Comparison of ENCODE assay signal across 11 cellular contexts in the genomic region with DNA sequence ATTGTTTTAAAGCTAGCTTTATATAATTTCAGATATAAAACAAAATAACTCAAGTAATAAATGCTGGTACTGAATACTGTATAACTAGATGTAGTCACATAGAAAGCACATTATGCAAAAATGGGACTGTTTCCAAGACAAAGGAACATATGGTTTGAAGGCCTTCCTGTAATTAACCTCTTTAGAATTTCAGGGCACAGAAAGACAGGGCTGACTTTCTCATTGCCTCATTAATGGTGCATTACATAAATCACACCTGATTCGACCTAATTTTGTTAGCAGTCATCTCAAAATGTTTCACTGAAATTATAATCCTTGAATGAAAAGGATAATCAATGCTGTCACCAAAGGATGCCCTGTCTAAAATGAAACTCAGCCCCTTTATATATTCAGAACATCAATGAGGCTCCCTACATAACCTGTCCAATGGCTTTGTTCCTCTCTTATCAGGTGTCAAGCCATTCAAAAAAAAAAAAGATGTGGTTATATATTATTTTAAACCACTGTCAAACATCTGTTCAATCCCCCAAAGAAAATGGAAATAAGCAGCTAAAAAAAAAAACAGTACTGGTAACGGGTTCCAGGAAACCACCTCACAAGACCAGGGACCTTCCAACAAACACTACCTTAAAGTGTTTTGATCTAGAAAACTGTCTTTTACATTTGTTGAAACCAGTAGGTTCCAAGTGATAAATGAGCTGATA.
DNase-seq lines count a peak whose midpoint lies in the region; ATAC-seq and TF ChIP-seq lines count a peak whose summit lies in the region.
"Had no signal": no experiment of that assay in that cellular context is flagged by ENCODE, and none has a peak within 500 bp of the region (broad histone marks: within the 10 kb centered on the region; RNA-seq: fewer than 3 reads in every experiment).

No MANE protein-coding gene starts in this region.

- H3K23ac ChIP-seq in IMR-90 (ENCODE audit: low read depth, low read length) = no peak overlapping the region

- H3K9ac ChIP-seq in IMR-90 (ENCODE audit: low read depth, low read length) = no peak overlapping the region

- TF ChIP-seq CTCF in GM10266 (IDR thresholded peaks at IDR 0.05; ENCODE audit: control insufficient read depth, insufficient read depth, low read depth, missing control alignments) (no peak), IMR-90 (conservative IDR thresholded peaks at IDR 0.05; ENCODE audit: low read depth, low read length) (no peak), breast epithelium (IDR thresholded peaks at IDR 0.05) (no peak)

- no peak overlapping the region for H3K4ac ChIP-seq in IMR-90 (ENCODE audit: low read depth, low read length)

- no CpG with 5 or more reads among the region's 2 CpGs for WGBS in IMR-90 (ENCODE audit: extremely low coverage in 2 of 2, insufficient read length in 1 of 2), 2 experiments

- H3K9me3 Mint-ChIP-seq in T-helper 1 cell treated with Interleukin-12 subunit alpha and Interleukin-12 subunit beta and Interleukin-4 antibody, amounts not matched to agents 30 μg/mL and 1 μg/mL, for 36 hours = peaks cover 12% of the 10 kb centered on the region

- no peak overlapping the region for H3K56ac ChIP-seq in IMR-90 (ENCODE audit: extremely low read depth, insufficient read depth, low read length)

- H3K14ac ChIP-seq in IMR-90 (replicated peaks; ENCODE audit: low read depth, low read length) = no peak overlapping the region

- no TSS peak for BruUV-seq in IMR-90 (replicated peaks; lab: Mats Ljungman, UMichigan)

- TF ChIP-seq POLR2A in IMR-90 (IDR thresholded peaks at IDR 0.05; ENCODE audit: low read depth, low read length) (no peak), breast epithelium (IDR thresholded peaks at IDR 0.05) (no peak)

- no peak overlapping the region for H2AK9ac ChIP-seq in IMR-90 (replicated peaks; ENCODE audit: low read depth, low read length, poor library complexity)

- H3K27ac ChIP-seq in IMR-90 (ENCODE audit: insufficient read depth, low read length) (no peak overlapping the region), breast epithelium (no peak overlapping the region)

- H2BK120ac ChIP-seq in IMR-90 (ENCODE audit: low read depth, low read length) = no peak overlapping the region

- peak overlapping the region; percentile 77 for H3K27ac Mint-ChIP-seq in T-helper 1 cell treated with Interleukin-12 subunit alpha and Interleukin-12 subunit beta and Interleukin-4 antibody, amounts not matched to agents 30 μg/mL and 1 μg/mL, for 36 hours

- TF ChIP-seq RAD21 in IMR-90 (IDR thresholded peaks at IDR 0.05; ENCODE audit: low read length) = no peak

- H4K91ac ChIP-seq in IMR-90 (ENCODE audit: insufficient read depth, low read depth, low read length) = no peak overlapping the region

- peaks cover 10% of the 10 kb centered on the region for H3K4me1 ChIP-seq in IMR-90 (ENCODE audit: control insufficient read depth, insufficient read depth, low read length)
- H3K4me1 ChIP-seq in breast epithelium = no peaks in the 10 kb centered on the region

- H3K36me3 Mint-ChIP-seq in T-helper 1 cell treated with Interleukin-12 subunit alpha and Interleukin-12 subunit beta and Interleukin-4 antibody, amounts not matched to agents 30 μg/mL and 1 μg/mL, for 36 hours (ENCODE audit: low read depth) = peaks cover 15% of the 10 kb centered on the region

- no peak overlapping the region for H4K8ac ChIP-seq in IMR-90 (ENCODE audit: low read depth in 2 of 2, low read length in 2 of 2)

- peaks cover 4% of the 10 kb centered on the region; the same call in 1 of the 2 replicates for H3K9me1 ChIP-seq in IMR-90 (ENCODE audit: insufficient read depth, low read length)

- H3K27me3 Mint-ChIP-seq in T-helper 1 cell treated with Interleukin-12 subunit alpha and Interleukin-12 subunit beta and Interleukin-4 antibody, amounts not matched to agents 30 μg/mL and 1 μg/mL, for 36 hours (ENCODE audit: low read depth) = no peaks in the 10 kb centered on the region

- no peak overlapping the region for H2BK15ac ChIP-seq in IMR-90 (ENCODE audit: low read depth, low read length)

- dilution Hi-C loops in IMR-90 (cut with HindIII; ENCODE audit: low sequenced_read_pairs, unreplicated experiment) = no loop called here

- H2BK5ac ChIP-seq in IMR-90 (ENCODE audit: low read depth, low read length, poor library complexity, severe bottlenecking) = no peak overlapping the region

- H4K20me1 ChIP-seq in IMR-90 (ENCODE audit: insufficient read depth, low read length) = no peaks in the 10 kb centered on the region; the same call in 1 of the 2 replicates

- H3K4me1 Mint-ChIP-seq in T-helper 1 cell treated with Interleukin-12 subunit alpha and Interleukin-12 subunit beta and Interleukin-4 antibody, amounts not matched to agents 30 μg/mL and 1 μg/mL, for 36 hours (ENCODE audit: low read depth) = peaks cover 29% of the 10 kb centered on the region

- H3K9me3 ChIP-seq in IMR-90 (ENCODE audit: control insufficient read depth, insufficient read depth, low read length) (no peaks in the 10 kb centered on the region), breast epithelium (no peaks in the 10 kb centered on the region)

- in situ Hi-C loops in IMR-90 (cut with MboI; ENCODE audit: low sequenced_read_pairs) = no loop called here

- H2AK5ac ChIP-seq in IMR-90 (ENCODE audit: low read depth, low read length) = no peak overlapping the region

- no peak overlapping the region for H4K5ac ChIP-seq in IMR-90 (ENCODE audit: low read depth, low read length)

- H3K4me3 ChIP-seq in IMR-90 (ENCODE audit: insufficient read depth, low read depth, low read length) (no peak overlapping the region), breast epithelium (no peak overlapping the region)

- intact Hi-C loops in IMR-90 (cut with micrococcal nuclease) (no loop called here), breast epithelium (cut with DNase I; ENCODE audit: low total_unique reads) (no loop called here)

- H3K79me1 ChIP-seq in IMR-90 (ENCODE audit: low read depth in 1 of 2, low read length in 2 of 2) = peaks cover 14 to 35% of the 10 kb centered on the region in 2 experiments

- no peak overlapping the region for H2BK20ac ChIP-seq in IMR-90 (ENCODE audit: low read depth, low read length)

- no peak overlapping the region for H2AFZ ChIP-seq in IMR-90 (replicated peaks; ENCODE audit: low read length, poor library complexity)

- POLR2A ChIA-PET in IMR-90 (lab: Charles Lee; ENCODE audit: unreplicated experiment) = no interaction called here

- DNase-seq in GM10266 (ENCODE audit: extremely low spot score) (peak; percentile 18), IMR-90 (peak; percentile 22), iris pigment epithelial cell (ENCODE audit: low read depth) (peak; percentile 21), HUDEP-2 (lab: John Stamatoyannopoulos, UW; ENCODE audit: unreplicated experiment in 76 of 76) (no peak), breast epithelium (ENCODE audit: low spot score in 2 of 2) (no peak)
- DNase-seq: left ventricle myocardium superior; NCI-H510A treated with DMSO at 0.1 percent for 48 hours; stimulated activated CD4-positive, alpha-beta T cell treated with anti-CD3 and anti-CD28 coated beads, Interleukin-4, amount 100 ng/mL, for 1 hour had no signal

- H3K4me2 ChIP-seq in IMR-90 (ENCODE audit: low read depth, low read length) = no peak overlapping the region

- ATAC-seq in IMR-90 (ENCODE audit: low read depth) (no peak), HG03196 (IDR thresholded peaks at IDR 0.05; ENCODE audit: unreplicated experiment) (no peak)
- ATAC-seq: HepG2, left ventricle myocardium superior had no signal

- H3K36me3 ChIP-seq in IMR-90 (ENCODE audit: control insufficient read depth, insufficient read depth, low read length) = no peaks in the 10 kb centered on the region
- no peaks in the 10 kb centered on the region for H3K36me3 ChIP-seq in breast epithelium

- H3K27me3 ChIP-seq in IMR-90 (ENCODE audit: control insufficient read depth, insufficient read depth, low read length) = no peaks in the 10 kb centered on the region
- H3K27me3 ChIP-seq in breast epithelium = no peaks in the 10 kb centered on the region

- H3K18ac ChIP-seq in IMR-90 (ENCODE audit: low read depth, low read length) = no peak overlapping the region

- H3K4me3 Mint-ChIP-seq in T-helper 1 cell treated with Interleukin-12 subunit alpha and Interleukin-12 subunit beta and Interleukin-4 antibody, amounts not matched to agents 30 μg/mL and 1 μg/mL, for 36 hours = peak overlapping the region; percentile 47

- CTCF ChIA-PET in IMR-90 (lab: Yijun Ruan, JAX) = no interaction called here

TF ChIP-seq in IMR-90, 13 proteins besides CTCF, POLR2A, EP300 and RAD21 (continues in another document):
- TF ChIP-seq SMC3 (IDR thresholded peaks at IDR 0.05; ENCODE audit: low read depth, low read length) (no peak), MAFK (IDR thresholded peaks at IDR 0.05; ENCODE audit: low read depth, low read length) (no peak), BHLHE40 (IDR thresholded peaks at IDR 0.05; ENCODE audit: low read depth, low read length) (no peak), USF2 (IDR thresholded peaks at IDR 0.05; ENCODE audit: low read depth, low read length) (no peak), CHD1 (IDR thresholded peaks at IDR 0.05; ENCODE audit: low read depth, low read length) (no peak), CEBPB (IDR thresholded peaks at IDR 0.05; ENCODE audit: low read depth, low read length) (no peak), RCOR1 (IDR thresholded peaks at IDR 0.05; ENCODE audit: insufficient replicate concordance, low read length) (no peak), NFE2L2 (IDR thresholded peaks at IDR 0.05; ENCODE audit: low read depth, low read length) (no peak), RFX5 (IDR thresholded peaks at IDR 0.05; ENCODE audit: low read depth, low read length) (no peak), MXI1 (IDR thresholded peaks at IDR 0.05; ENCODE audit: borderline replicate concordance, low read depth, low read length) (no peak), FOS (IDR thresholded peaks at IDR 0.05; ENCODE audit: low read depth, low read length) (no peak)
- TF ChIP-seq, protein P1, sequence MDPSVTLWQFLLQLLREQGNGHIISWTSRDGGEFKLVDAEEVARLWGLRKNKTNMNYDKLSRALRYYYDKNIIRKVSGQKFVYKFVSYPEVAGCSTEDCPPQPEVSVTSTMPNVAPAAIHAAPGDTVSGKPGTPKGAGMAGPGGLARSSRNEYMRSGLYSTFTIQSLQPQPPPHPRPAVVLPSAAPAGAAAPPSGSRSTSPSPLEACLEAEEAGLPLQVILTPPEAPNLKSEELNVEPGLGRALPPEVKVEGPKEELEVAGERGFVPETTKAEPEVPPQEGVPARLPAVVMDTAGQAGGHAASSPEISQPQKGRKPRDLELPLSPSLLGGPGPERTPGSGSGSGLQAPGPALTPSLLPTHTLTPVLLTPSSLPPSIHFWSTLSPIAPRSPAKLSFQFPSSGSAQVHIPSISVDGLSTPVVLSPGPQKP (IDR thresholded peaks at IDR 0.05; ENCODE audit: borderline replicate concordance, low read depth, low read length) = no peak

Comparison
In these comparisons a context has a peak if more than half of its experiments do, and no peak if none do; other contexts are left out.
1. DNase-seq: peak in GM10266 (single experiment), IMR-90 (single experiment) and iris pigment epithelial cell (single experiment); none in HUDEP-2 (0 of 76) and breast epithelium (0 of 2).